Comparison of ENCODE assay signal across 28 cellular contexts in genomic region chr5:170757669-170758068, GRCh38. TPM values are rescaled to one million over a fixed set of nuclear protein-coding genes. Genes with fewer than 3 reads are reported as not detected.
A peak's percentile ranks its signal among the peaks of the same experiment; 100 is the strongest.
DNase-seq lines count a peak whose midpoint lies in the region; ATAC-seq, FAIRE-seq and TF ChIP-seq lines count a peak whose summit lies in the region.
"Had no signal": no experiment of that assay in that cellular context is flagged by ENCODE, and none has a peak within 500 bp of the region (broad histone marks: within the 10 kb centered on the region; RNA-seq: fewer than 3 reads in every experiment).

No MANE protein-coding gene starts in this region.

- H3K79me2 ChIP-seq in hepatocyte (no peaks in the 10 kb centered on the region), trophoblast cell (ENCODE audit: control insufficient read depth, insufficient read depth, low read length, poor library complexity) (peaks cover 2% of the 10 kb centered on the region)

- TF ChIP-seq POLR2A in A549 (IDR thresholded peaks at IDR 0.05; ENCODE audit: low read length) (no peak), lower leg skin (IDR thresholded peaks at IDR 0.05) (no peak)

- WGBS in A549 (ENCODE audit: missing lambda C conversion rate) = 38% methylated on average over 2 of the region's 2 CpGs
- 48% methylated on average over 2 of the region's 2 CpGs for WGBS in hepatocyte (ENCODE audit: low lambda C conversion rate, missing lambda C conversion rate)
- no CpG with 5 or more reads among the region's 2 CpGs for WGBS in trophoblast cell (ENCODE audit: extremely low coverage, insufficient coverage, insufficient read length)
- WGBS in lower leg skin, 2 donors = 71 to 86% methylated on average over 2 of the region's 2 CpGs

- POLR2A ChIA-PET in A549 (lab: Yijun Ruan, JAX) = no interaction called here

- intact Hi-C loops in lower leg skin (cut with DNase I; ENCODE audit: low total_unique reads) = no loop called here

- H4K8ac ChIP-seq in trophoblast cell (ENCODE audit: low read depth, low read length) = peak overlapping the region; percentile 67

- H3K27me3 ChIP-seq in hepatocyte = no peaks in the 10 kb centered on the region
- H3K27me3 ChIP-seq in trophoblast cell (ENCODE audit: insufficient read depth, low read length) = no peaks in the 10 kb centered on the region
- H3K27me3 ChIP-seq: ascending aorta; BLaER1 treated with 17β-estradiol and CSF1 and Interleukin-3, amounts not matched to agents 10 nM and 100 nM; gastroesophageal sphincter; MG63 had no signal

- peak overlapping the region; percentile 87 for H4K91ac ChIP-seq in trophoblast cell (ENCODE audit: low read depth, low read length)

- FAIRE-seq in A549 (lab: Jason Lieb, UNC) = no peak
- FAIRE-seq: K562 had no signal

- H3K4me1 ChIP-seq in A549 (peaks cover 22% of the 10 kb centered on the region), hepatocyte (ENCODE audit: insufficient read depth) (peaks cover 21% of the 10 kb centered on the region), trophoblast cell (ENCODE audit: control insufficient read depth in 1 of 2, insufficient read depth in 2 of 2, low read length in 2 of 2) (peaks cover 32 to 35% of the 10 kb centered on the region in 2 experiments)

- H3K4me2 ChIP-seq in A549 = peak overlapping the region; percentile 55
- peak overlapping the region; percentile 25 for H3K4me2 ChIP-seq in hepatocyte
- H3K4me2 ChIP-seq in trophoblast cell (ENCODE audit: low read length) = no peak overlapping the region

- ATAC-seq in A549 (no peak), HG02943 (IDR thresholded peaks at IDR 0.05; ENCODE audit: low read depth, unreplicated experiment) (peak; percentile 3)
- ATAC-seq: activated CD8-positive, alpha-beta T cell treated with anti-CD3 and anti-CD28 coated beads for 36 hours; activated naive CD4-positive, alpha-beta T cell treated with anti-CD3 and anti-CD28 coated beads, Interleukin-2, amount 50 U/mL, for 72 hours; K562 had no signal

- no peak overlapping the region for H3K9ac ChIP-seq in trophoblast cell (ENCODE audit: low read length)
- H3K9ac ChIP-seq: BLaER1 treated with 17β-estradiol and CSF1 and Interleukin-3, amounts not matched to agents 10 nM and 100 nM had no signal

- H3K23ac ChIP-seq in trophoblast cell (ENCODE audit: low read length) = no peak overlapping the region

- H2BK120ac ChIP-seq in trophoblast cell (ENCODE audit: insufficient read depth, low read length, poor library complexity) = peak overlapping the region; percentile 82

- H3K4me3 ChIP-seq in A549 = no peak overlapping the region
- no peak overlapping the region for H3K4me3 ChIP-seq in hepatocyte
- H3K4me3 ChIP-seq in trophoblast cell (ENCODE audit: low read depth, low read length) = no peak overlapping the region
- H3K4me3 ChIP-seq in lower leg skin (ENCODE audit: low read depth, poor library complexity, severe bottlenecking) = no peak overlapping the region
- H3K4me3 ChIP-seq: ascending aorta; BLaER1 treated with 17β-estradiol and CSF1 and Interleukin-3, amounts not matched to agents 10 nM and 100 nM; dorsolateral prefrontal cortex; gastroesophageal sphincter; K562; MG63; mucosa of descending colon; SK-N-MC; thoracic aorta had no signal

- H3K9me2 ChIP-seq in hepatocyte (replicated peaks; ENCODE audit: insufficient read depth) = no peaks in the 10 kb centered on the region

- TF ChIP-seq CTCF in A549 (IDR thresholded peaks at IDR 0.05) (no peak), hepatocyte (IDR thresholded peaks at IDR 0.05; ENCODE audit: poor library complexity) (no peak), GM13976 (IDR thresholded peaks at IDR 0.05; ENCODE audit: borderline replicate concordance, control extremely low read depth, extremely low read depth, insufficient read depth, missing control alignments) (no peak), lower leg skin (IDR thresholded peaks at IDR 0.05) (no peak)

- H3K79me1 ChIP-seq in trophoblast cell (ENCODE audit: low read length) = peaks cover 48% of the 10 kb centered on the region

- TF ChIP-seq EP300 in A549 (IDR thresholded peaks at IDR 0.05) = no peak

- peak overlapping the region; percentile 75 for H3K14ac ChIP-seq in trophoblast cell (ENCODE audit: low read length)

- peak overlapping the region; percentile 26 for H2AK5ac ChIP-seq in trophoblast cell (ENCODE audit: low read length)

- no peak overlapping the region for H4K12ac ChIP-seq in trophoblast cell (ENCODE audit: low read depth, low read length)

- peak overlapping the region; percentile 82 for H2BK12ac ChIP-seq in trophoblast cell (ENCODE audit: low read length)

- H4K20me1 ChIP-seq in hepatocyte (ENCODE audit: insufficient read depth, poor library complexity, severe bottlenecking) = no peaks in the 10 kb centered on the region
- H4K20me1 ChIP-seq: BLaER1 treated with 17β-estradiol and CSF1 and Interleukin-3, amounts not matched to agents 10 nM and 100 nM had no signal

- CTCF ChIA-PET in A549 (lab: Yijun Ruan, JAX) = no interaction called here

- DNase-seq in A549 (ENCODE audit: low read depth in 1 of 2, low spot score in 1 of 2) (no peak), hepatocyte (ENCODE audit: low spot score) (no peak), trophoblast cell (peak; percentile 84 to 91), GM13976 (ENCODE audit: low spot score) (no peak), lower leg skin (ENCODE audit: low spot score in 2 of 2) (no peak), NOMO-1 treated with dmso at 0.1 percent for 144 hours (lab: John Stamatoyannopoulos, UW; ENCODE audit: unreplicated experiment) (no peak)
- DNase-seq: activated CD8-positive, alpha-beta T cell treated with anti-CD3 and anti-CD28 coated beads for 36 hours; COR-L47; dorsolateral prefrontal cortex; mucosa of descending colon; NCI-H1105 treated with DMSO at 0.1 percent for 48 hours; NCI-H2029; NCI-H774; stimulated activated naive CD4-positive, alpha-beta T cell treated with Interleukin-2 at 50 U/mL for 16 hours had no signal

- TF ChIP-seq RAD21 in A549 (conservative IDR thresholded peaks at IDR 0.05 in 1 of 2, IDR thresholded peaks at IDR 0.05 in 1 of 2) = no peak

- in situ Hi-C loops in GM13976 (cut with MboI; ENCODE audit: low sequenced_read_pairs, unreplicated experiment) = no loop called here

- no peak overlapping the region for H3K18ac ChIP-seq in trophoblast cell (ENCODE audit: low read length)

- H2BK5ac ChIP-seq in trophoblast cell (ENCODE audit: low read depth, low read length, poor library complexity) = peak overlapping the region; percentile 88

- H2AFZ ChIP-seq in hepatocyte (no peak overlapping the region), trophoblast cell (ENCODE audit: insufficient read depth, low read length, poor library complexity) (no peak overlapping the region)

- H3K36me3 ChIP-seq in hepatocyte (replicated peaks; ENCODE audit: insufficient read depth, low read depth) (no peaks in the 10 kb centered on the region), trophoblast cell (ENCODE audit: control insufficient read depth in 1 of 2, insufficient read depth in 2 of 2, low read length in 2 of 2) (no peaks in the 10 kb centered on the region)
- H3K36me3 ChIP-seq: ascending aorta; BLaER1 treated with 17β-estradiol and CSF1 and Interleukin-3, amounts not matched to agents 10 nM and 100 nM; gastroesophageal sphincter; MG63; thoracic aorta had no signal

- peak overlapping the region; percentile 51 for H3K4ac ChIP-seq in trophoblast cell (ENCODE audit: low read depth, low read length)

- H3K9me3 ChIP-seq in A549 = no peaks in the 10 kb centered on the region
- H3K9me3 ChIP-seq in hepatocyte (ENCODE audit: low read depth) = no peaks in the 10 kb centered on the region
- no peaks in the 10 kb centered on the region for H3K9me3 ChIP-seq in trophoblast cell (ENCODE audit: insufficient read depth, low read depth, low read length)
- H3K9me3 ChIP-seq: ascending aorta; BLaER1 treated with 17β-estradiol and CSF1 and Interleukin-3, amounts not matched to agents 10 nM and 100 nM; gastroesophageal sphincter; MG63; mucosa of descending colon; thoracic aorta had no signal

- H3K27ac ChIP-seq in A549 = 0 out of 6 replicates have a peak overlapping the region, but pooled peaks of 1 of the 2 experiments have one; percentile 11
- peak overlapping the region; percentile 15 for H3K27ac ChIP-seq in hepatocyte
- peak overlapping the region; percentile 85 for H3K27ac ChIP-seq in trophoblast cell (ENCODE audit: low read depth, low read length)
- H3K27ac ChIP-seq: BLaER1 treated with 17β-estradiol and CSF1 and Interleukin-3, amounts not matched to agents 10 nM and 100 nM; dorsolateral prefrontal cortex; SK-N-MC had no signal

TF ChIP-seq in A549, 52 proteins besides CTCF, POLR2A, EP300 and RAD21 (continues in another document):
- TF ChIP-seq E2F6 (IDR thresholded peaks at IDR 0.05; ENCODE audit: borderline replicate concordance, low read depth) (no peak), FOSL2 (IDR thresholded peaks at IDR 0.05) (no peak), FOSL2 (CRISPR knock-in tag; IDR thresholded peaks at IDR 0.05) (no peak), KDM5A (IDR thresholded peaks at IDR 0.05) (no peak), JUN (IDR thresholded peaks at IDR 0.05) (no peak), ZNF302 (CRISPR knock-in tag; IDR thresholded peaks at IDR 0.05) (no peak), RNF2 (IDR thresholded peaks at IDR 0.05; ENCODE audit: borderline replicate concordance, low read depth) (no peak), ATOH8 (CRISPR knock-in tag; IDR thresholded peaks at IDR 0.05; ENCODE audit: low read depth) (no peak), ZSCAN20 (CRISPR knock-in tag; IDR thresholded peaks at IDR 0.05) (no peak), NPAS2 (CRISPR knock-in tag; IDR thresholded peaks at IDR 0.05; ENCODE audit: borderline replicate concordance) (no peak)

RNA-seq across cellular contexts. Expression of gene GABRP, which starts 25.9 kb away (rescaled TPM):
- polyA plus RNA-seq in A549 (2011; rRNA removed) = not detected in 2 replicates
- not detected in 2 replicates for polyA plus RNA-seq in A549 (2012; cell fraction: cytosol; rRNA removed)
- not detected in 2 replicates for polyA plus RNA-seq in A549 (2012; cell fraction: nucleus; rRNA removed)
- not detected in 3 replicates for polyA plus RNA-seq in A549 (2017; fragmentation: RNase III; extraction: RNeasy Plus Mini Kit Qiagen cat#74134 plus additional on column Dnase treatment)
- polyA minus RNA-seq in A549 (2011; rRNA and poly(A)+ RNA removed) = not detected in 2 replicates
- total RNA-seq in hepatocyte = 91.4 and 94.1 TPM in 2 replicates
- 136 and 192 TPM in 2 replicates for polyA plus RNA-seq in hepatocyte
- polyA plus RNA-seq in trophoblast cell (2013) = 935 and 1,007 TPM in 2 replicates
- 10 to 100 TPM in 2 of 4 donors, 1 to 10 TPM in 2; 3.0 to 40.8 (median 19.3) TPM for total RNA-seq in lower leg skin
- total RNA-seq: activated CD8-positive, alpha-beta T cell treated with anti-CD3 and anti-CD28 coated beads for 36 hours; activated naive CD4-positive, alpha-beta T cell treated with anti-CD3 and anti-CD28 coated beads, Interleukin-2, amount 50 U/mL, for 72 hours; activated T-helper 2 cell treated with anti-CD3 and anti-CD28 coated beads, Interferon-gamma antibody, Interleukin-2, Interleukin-4, amounts not matched to agents 10 μg/mL and 5 μg/mL and 100 μg/mL, durations not matched to agents 14 hours and 24 hours and 36 hours; fibroblast of lung; HT1080; K562; neural crest cell; thoracic aorta had no signal
- polyA plus RNA-seq: AG04450, fibroblast of lung, K562 had no signal

Comparison
In these comparisons a context has a peak if more than half of its experiments do, and no peak if none do; other contexts are left out.
1. DNase-seq: peak in trophoblast cell (2 of 2); none in A549 (0 of 2), hepatocyte (single experiment), GM13976 (single experiment), lower leg skin (0 of 2) and NOMO-1 treated with dmso at 0.1 percent for 144 hours (single experiment).